In genomic region chr2:162731917-162732804, GRCh38 we compare ENCODE assay signal across 8 cellular contexts.
DNase-seq lines count a peak whose midpoint lies in the region; ATAC-seq and TF ChIP-seq lines count a peak whose summit lies in the region.

No MANE protein-coding gene starts in this region.

- DNase-seq in DMS53 (lab: John Stamatoyannopoulos, UW) (peak; percentile 88), Panc1 (ENCODE audit: low read depth, low spot score) (no peak), GM23248 (no peak), type B pancreatic cell (ENCODE audit: extremely low spot score, unreplicated experiment) (no peak), sigmoid colon (no peak)
- no peak for DNase-seq in natural killer cell treated with Interleukin-12 subunit alpha and Interleukin-12 subunit beta and Interleukin-15 and Interleukin-18, amount 100 ng/mL, for 72 hours (ENCODE audit: low spot score)

- H3K36me3 ChIP-seq in Panc1 (ENCODE audit: control insufficient read depth, insufficient read depth, low read length) (no peaks in the 10 kb centered on the region), GM23248 (ENCODE audit: low read depth) (no peaks in the 10 kb centered on the region), sigmoid colon (no peaks in the 10 kb centered on the region)

- H3K9ac ChIP-seq in GM23248 = no peak overlapping the region

- H3K27ac ChIP-seq in Panc1 (ENCODE audit: low read length) (no peak overlapping the region), GM23248 (no peak overlapping the region), sigmoid colon (no peak overlapping the region)

- no peaks in the 10 kb centered on the region for H3F3A ChIP-seq in GM23248 (ENCODE audit: insufficient read depth)

- H3K27ac Mint-ChIP-seq in natural killer cell treated with Interleukin-12 subunit alpha and Interleukin-12 subunit beta and Interleukin-15 and Interleukin-18, amount 100 ng/mL, for 72 hours = no peak overlapping the region
- H3K27ac Mint-ChIP-seq in type B pancreatic cell = no peak overlapping the region

- CTCF ChIA-PET in Panc1 (lab: Charles Lee) = no interaction called here

- TF ChIP-seq EP300 in sigmoid colon (IDR thresholded peaks at IDR 0.05) = no peak

- H3K27me3 Mint-ChIP-seq in natural killer cell treated with Interleukin-12 subunit alpha and Interleukin-12 subunit beta and Interleukin-15 and Interleukin-18, amount 100 ng/mL, for 72 hours = no peaks in the 10 kb centered on the region
- H3K27me3 Mint-ChIP-seq in type B pancreatic cell = no peaks in the 10 kb centered on the region

- H3K9me3 Mint-ChIP-seq in natural killer cell treated with Interleukin-12 subunit alpha and Interleukin-12 subunit beta and Interleukin-15 and Interleukin-18, amount 100 ng/mL, for 72 hours = peaks cover 11% of the 10 kb centered on the region
- H3K9me3 Mint-ChIP-seq in type B pancreatic cell = no peaks in the 10 kb centered on the region

- H3K9me3 ChIP-seq in Panc1 (ENCODE audit: control insufficient read depth, insufficient read depth, low read depth, low read length) = peaks cover 7% of the 10 kb centered on the region; the same call in 1 of the 2 replicates
- no peaks in the 10 kb centered on the region for H3K9me3 ChIP-seq in GM23248 (ENCODE audit: low read depth)
- H3K9me3 ChIP-seq in sigmoid colon = no peaks in the 10 kb centered on the region

- no peak overlapping the region for H2AFZ ChIP-seq in GM23248

- intact Hi-C loops in Panc1 (cut with micrococcal nuclease; ENCODE audit: unreplicated experiment) = no loop called here
- intact Hi-C loops in sigmoid colon (cut with DNase I) = no loop called here

- H3K4me1 ChIP-seq in Panc1 (ENCODE audit: control insufficient read depth, insufficient read depth, low read length) (no peaks in the 10 kb centered on the region; the same call in 1 of the 2 replicates), GM23248 (ENCODE audit: insufficient read depth) (no peaks in the 10 kb centered on the region), sigmoid colon (no peaks in the 10 kb centered on the region)

- POLR2A ChIA-PET in Panc1 (lab: Charles Lee) = no interaction called here

- no peaks in the 10 kb centered on the region for H3K4me1 Mint-ChIP-seq in natural killer cell treated with Interleukin-12 subunit alpha and Interleukin-12 subunit beta and Interleukin-15 and Interleukin-18, amount 100 ng/mL, for 72 hours (ENCODE audit: low read depth in 2 of 2)
- peaks cover 8% of the 10 kb centered on the region for H3K4me1 Mint-ChIP-seq in type B pancreatic cell (ENCODE audit: unreplicated experiment)

- H3K36me3 Mint-ChIP-seq in natural killer cell treated with Interleukin-12 subunit alpha and Interleukin-12 subunit beta and Interleukin-15 and Interleukin-18, amount 100 ng/mL, for 72 hours = peaks cover 6% of the 10 kb centered on the region
- H3K36me3 Mint-ChIP-seq in type B pancreatic cell = no peaks in the 10 kb centered on the region

- no peak for TF ChIP-seq POLR2A in sigmoid colon (IDR thresholded peaks at IDR 0.05)

- H3K4me2 ChIP-seq in GM23248 (ENCODE audit: unreplicated experiment) = no peak overlapping the region

- H3K4me3 ChIP-seq in Panc1 (ENCODE audit: low read depth in 2 of 2, low read length in 2 of 2) (peak overlapping the region; percentile 26 to 44), GM23248 (no peak overlapping the region), sigmoid colon (no peak overlapping the region)

- 27% methylated on average over 6 of the region's 6 CpGs for WGBS in GM23248 (ENCODE audit: low coverage in 1 of 2, low lambda C conversion rate in 2 of 2, missing lambda C conversion rate in 2 of 2), 2 experiments
- WGBS in sigmoid colon, 2 donors = 35 to 76% methylated on average over 6 of the region's 6 CpGs

- in situ Hi-C loops in Panc1 (cut with HindIII; ENCODE audit: low pct_unique_long_range_greater_than_20kb, low sequenced_read_pairs) (no loop called here), GM23248 (cut with MboI) (no loop called here)

- peak; percentile 94 for ATAC-seq in GM19324 (IDR thresholded peaks at IDR 0.05; ENCODE audit: low FRiP score, unreplicated experiment)
- peak; percentile 80 for ATAC-seq in HG03095 (IDR thresholded peaks at IDR 0.05; ENCODE audit: unreplicated experiment)
- ATAC-seq in Panc1 = no peak
- no peak for ATAC-seq in natural killer cell treated with Interleukin-12 subunit alpha and Interleukin-12 subunit beta and Interleukin-15 and Interleukin-18, amount 100 ng/mL, for 72 hours

- no peaks in the 10 kb centered on the region for H3K9me2 ChIP-seq in GM23248 (ENCODE audit: insufficient read depth)

- no peaks in the 10 kb centered on the region for H3K27me3 ChIP-seq in Panc1 (ENCODE audit: control insufficient read depth, insufficient read depth, low read length)
- H3K27me3 ChIP-seq in GM23248 (replicated peaks; ENCODE audit: insufficient read depth) = no peaks in the 10 kb centered on the region
- H3K27me3 ChIP-seq in sigmoid colon = no peaks in the 10 kb centered on the region

- H4K20me1 ChIP-seq in GM23248 (ENCODE audit: insufficient read depth) = no peaks in the 10 kb centered on the region

- no peaks in the 10 kb centered on the region for H3K79me2 ChIP-seq in GM23248 (ENCODE audit: insufficient read depth)

- no TSS peak for BruUV-seq in Panc1 (replicated peaks; lab: Mats Ljungman, UMichigan)

- no peak overlapping the region for H3K4me3 Mint-ChIP-seq in natural killer cell treated with Interleukin-12 subunit alpha and Interleukin-12 subunit beta and Interleukin-15 and Interleukin-18, amount 100 ng/mL, for 72 hours
- no peak overlapping the region for H3K4me3 Mint-ChIP-seq in type B pancreatic cell

- TF ChIP-seq CTCF in Panc1 (IDR thresholded peaks at IDR 0.05) = no peak
- no peak for TF ChIP-seq CTCF in type B pancreatic cell (conservative IDR thresholded peaks at IDR 0.05)
- TF ChIP-seq CTCF in sigmoid colon (IDR thresholded peaks at IDR 0.05) = no peak

Comparison
In these comparisons a context has a peak if more than half of its experiments do, and no peak if none do; other contexts are left out.
1. ATAC-seq: peak in GM19324 (single experiment) and HG03095 (single experiment); none in Panc1 (single experiment) and natural killer cell treated with Interleukin-12 subunit alpha and Interleukin-12 subunit beta and Interleukin-15 and Interleukin-18, amount 100 ng/mL, for 72 hours (0 of 2).
2. H3K4me3 ChIP-seq: peak in Panc1 (2 of 2); none in GM23248 (single experiment) and sigmoid colon (0 of 4).